Comparison of ENCODE assay signal across 8 cellular contexts in the genomic region with DNA sequence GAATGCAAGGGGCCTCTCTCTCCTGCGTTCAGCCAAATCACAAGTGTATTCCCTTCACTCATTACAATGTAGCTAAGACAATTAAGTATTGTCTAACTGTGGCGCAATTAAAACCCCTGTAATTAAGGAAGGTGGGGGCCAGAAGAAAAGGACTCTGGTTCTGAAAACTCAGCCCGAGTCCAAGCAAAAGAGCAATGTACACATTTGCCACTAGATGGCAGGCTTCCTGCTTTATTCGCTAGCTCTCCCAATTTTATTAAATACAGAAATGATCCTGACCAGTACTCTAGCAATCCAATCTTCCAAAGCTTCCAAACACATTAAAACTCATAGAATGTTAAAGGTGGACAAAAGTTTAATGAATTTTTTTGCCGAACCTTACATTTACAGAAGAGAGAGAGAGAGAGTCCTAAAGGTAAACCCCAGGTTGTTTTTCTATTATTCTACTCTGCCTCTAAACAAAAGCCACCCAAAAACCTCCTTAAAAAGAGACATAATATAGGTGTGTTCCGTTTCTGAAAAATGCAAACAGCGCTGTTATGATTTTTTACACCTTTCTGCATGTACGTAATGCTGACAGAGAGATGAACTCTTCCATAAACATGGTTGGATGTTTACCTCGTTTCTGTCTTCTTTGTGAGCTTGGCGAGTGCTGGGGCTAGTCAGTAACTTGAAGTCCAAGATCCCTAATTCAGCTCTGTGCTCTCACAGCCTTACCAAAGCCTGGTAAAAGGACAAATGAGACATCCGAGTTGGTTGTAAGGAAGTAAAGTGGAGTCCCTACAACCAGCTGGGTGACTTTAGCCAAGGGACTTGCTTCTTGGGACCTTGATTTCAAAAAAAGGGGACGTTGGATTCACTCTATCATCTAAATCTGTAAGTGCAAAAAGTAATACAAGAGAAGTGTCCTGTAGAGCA. TPM values are rescaled to one million over a fixed set of nuclear protein-coding genes. Genes with fewer than 3 reads are reported as not detected.
A peak's percentile ranks its signal among the peaks of the same experiment; 100 is the strongest.
DNase-seq lines count a peak whose midpoint lies in the region; ATAC-seq and TF ChIP-seq lines count a peak whose summit lies in the region.

No MANE protein-coding gene starts in this region.

- H3K36me3 Mint-ChIP-seq in activated CD4-positive, alpha-beta T cell treated with anti-CD3 and anti-CD28 coated beads, Interleukin-2, amount 10 ng/mL, durations not matched to agents 24 days and 14 days (ENCODE audit: low read depth): no peaks in the 10 kb centered on the region

- H3K4me1 Mint-ChIP-seq in activated CD4-positive, alpha-beta T cell treated with anti-CD3 and anti-CD28 coated beads, Interleukin-2, amount 10 ng/mL, durations not matched to agents 24 days and 14 days: no peaks in the 10 kb centered on the region

- ATAC-seq in GM19463 (IDR thresholded peaks at IDR 0.05; ENCODE audit: unreplicated experiment): no peak

- TF ChIP-seq CTCF in GM12874 (IDR thresholded peaks at IDR 0.05; ENCODE audit: insufficient read depth, low read depth, low read length): peak; percentile 59; the same call in 1 of the 2 replicates

- peaks cover 9% of the 10 kb centered on the region for H3K27me3 Mint-ChIP-seq in activated CD4-positive, alpha-beta T cell treated with anti-CD3 and anti-CD28 coated beads, Interleukin-2, amount 10 ng/mL, durations not matched to agents 24 days and 14 days

- H3K4me3 Mint-ChIP-seq in activated CD4-positive, alpha-beta T cell treated with anti-CD3 and anti-CD28 coated beads, Interleukin-2, amount 10 ng/mL, durations not matched to agents 24 days and 14 days: no peak overlapping the region

- no peaks in the 10 kb centered on the region for H3K9me3 Mint-ChIP-seq in activated CD4-positive, alpha-beta T cell treated with anti-CD3 and anti-CD28 coated beads, Interleukin-2, amount 10 ng/mL, durations not matched to agents 24 days and 14 days

- H3K27ac Mint-ChIP-seq in activated CD4-positive, alpha-beta T cell treated with anti-CD3 and anti-CD28 coated beads, Interleukin-2, amount 10 ng/mL, durations not matched to agents 24 days and 14 days: no peak overlapping the region

- DNase-seq in Ammon's horn (ENCODE audit: low spot score) (peak; percentile 81), NCI-H2196 (lab: John Stamatoyannopoulos, UW; ENCODE audit: unreplicated experiment) (peak; percentile 74), glomerular visceral epithelial cell (ENCODE audit: extremely low spot score) (peak; percentile 49), putamen (ENCODE audit: low spot score) (peak; percentile 50)
- peak; percentile 79 for DNase-seq in activated CD4-positive, alpha-beta T cell treated with anti-CD3 and anti-CD28 coated beads, Interleukin-2, amount 10 ng/mL, durations not matched to agents 24 days and 14 days
- DNase-seq in activated CD4-positive, CD25-positive, alpha-beta regulatory T cell treated with anti-CD3 and anti-CD28 coated beads, Interleukin-2, amount 50 U/mL, for 72 hours: no peak

- intact Hi-C loops in activated CD4-positive, alpha-beta T cell treated with anti-CD3 and anti-CD28 coated beads, Interleukin-2, amount 10 ng/mL, durations not matched to agents 24 days and 14 days (cut with micrococcal nuclease): loop anchor here (1.0 to 5.0 kb wide), 5 partner anchors 52 to 387 kb away; a partner anchor contains a TSS

RNA-seq across cellular contexts. Expression of a gene that starts 50.9 kb away (rescaled TPM):
- 5.8 and 6.9 TPM in 2 replicates for total RNA-seq in activated CD4-positive, alpha-beta T cell treated with anti-CD3 and anti-CD28 coated beads, Interleukin-2, amount 10 ng/mL, durations not matched to agents 24 days and 14 days
